In genomic region chr12:6306599-6307220, GRCh38 we compare ENCODE assay signal across 20 cellular contexts. TPM values are rescaled to one million over a fixed set of nuclear protein-coding genes. Genes with fewer than 3 reads are reported as not detected.
"Had no signal": no experiment of that assay in that cellular context is flagged by ENCODE, and none has a peak within 500 bp of the region (broad histone marks: within the 10 kb centered on the region; RNA-seq: fewer than 3 reads in every experiment).

No MANE protein-coding gene starts in this region.

- H3K4me3 Mint-ChIP-seq: activated CD4-positive, alpha-beta T cell treated with anti-CD3 and anti-CD28 coated beads for 36 hours; activated naive CD8-positive, alpha-beta T cell; activated T-helper 1 cell treated with anti-CD3 and anti-CD28 coated beads, Interleukin-12 subunit alpha, Interleukin-12 subunit beta, Interleukin-2, Interleukin-4 antibody, amounts not matched to agents 30 ng/mL and 10 ng/mL and 1 ng/mL, durations not matched to agents 14 hours and 24 hours and 36 hours; brain; mesothelial cell of epicardium; nephron; stimulated activated naive B cell treated with anti-CD40 and anti-IgM and Interleukin-4, amounts not matched to agents 10 μg/mL and 1 μg/mL and 100 μg/mL, for 72 hours; T-cell; WTC11 had no signal

- ATAC-seq: activated CD4-positive, alpha-beta T cell treated with anti-CD3 and anti-CD28 coated beads for 36 hours; left colon; SK-N-SH treated with all-trans-retinoic acid at 6 μM for 48 hours; stimulated activated naive B cell treated with anti-CD40 and anti-IgM and Interleukin-4, amounts not matched to agents 10 μg/mL and 1 μg/mL and 100 μg/mL, for 72 hours; T-cell; WTC11 had no signal

- H3K27ac Mint-ChIP-seq: activated CD4-positive, alpha-beta T cell treated with anti-CD3 and anti-CD28 coated beads for 36 hours; activated naive CD8-positive, alpha-beta T cell; activated T-helper 1 cell treated with anti-CD3 and anti-CD28 coated beads, Interleukin-12 subunit alpha, Interleukin-12 subunit beta, Interleukin-2, Interleukin-4 antibody, amounts not matched to agents 30 ng/mL and 10 ng/mL and 1 ng/mL, durations not matched to agents 14 hours and 24 hours and 36 hours; brain; mesothelial cell of epicardium; nephron; T-cell; WTC11 had no signal

- H3K27me3 ChIP-seq: colonic mucosa had no signal

- H3K36me3 Mint-ChIP-seq: activated naive CD8-positive, alpha-beta T cell; brain; mesothelial cell of epicardium; stimulated activated naive B cell treated with anti-CD40 and anti-IgM and Interleukin-4, amounts not matched to agents 10 μg/mL and 1 μg/mL and 100 μg/mL, for 72 hours; T-cell; WTC11 had no signal

- H3K9me3 ChIP-seq: colonic mucosa, esophagus muscularis mucosa, heart right ventricle, lower lobe of right lung, thoracic aorta had no signal

- H3K4me1 Mint-ChIP-seq: activated CD4-positive, alpha-beta T cell treated with anti-CD3 and anti-CD28 coated beads for 36 hours; T-cell had no signal

- DNase-seq: activated CD4-positive, alpha-beta T cell treated with anti-CD3 and anti-CD28 coated beads for 36 hours; activated CD4-positive, alpha-beta T cell treated with anti-CD3 and anti-CD28 coated beads, Interleukin-2, amount 50 U/mL, for 48 hours; activated T-cell treated with anti-CD3 and anti-CD28 coated beads for 4 hours; central memory CD4-positive, alpha-beta T cell; colonic mucosa; heart right ventricle; left colon; stimulated activated CD4-positive, alpha-beta T cell treated with anti-CD3 and anti-CD28 coated beads, Interleukin-2, amount 100 ng/mL, for 48 hours; stimulated activated naive B cell treated with anti-CD40 and anti-IgM and Interleukin-4, amounts not matched to agents 10 μg/mL and 1 μg/mL and 100 μg/mL, for 72 hours; T-cell had no signal

- H3K9me3 Mint-ChIP-seq: activated T-helper 1 cell treated with anti-CD3 and anti-CD28 coated beads, Interleukin-12 subunit alpha, Interleukin-12 subunit beta, Interleukin-2, Interleukin-4 antibody, amounts not matched to agents 30 ng/mL and 10 ng/mL and 1 ng/mL, durations not matched to agents 14 hours and 24 hours and 36 hours; mesothelial cell of epicardium; nephron; stimulated activated naive B cell treated with anti-CD40 and anti-IgM and Interleukin-4, amounts not matched to agents 10 μg/mL and 1 μg/mL and 100 μg/mL, for 72 hours; T-cell had no signal

- H3K4me3 ChIP-seq: colonic mucosa, esophagus muscularis mucosa, heart right ventricle, lower lobe of right lung, thoracic aorta had no signal

- H3K36me3 ChIP-seq: colonic mucosa, esophagus muscularis mucosa, heart right ventricle, lower lobe of right lung, thoracic aorta had no signal

RNA-seq across cellular contexts. Expression of gene PLEKHG6, which starts 3.8 kb away (rescaled TPM):
- total RNA-seq: activated CD4-positive, alpha-beta T cell treated with anti-CD3 and anti-CD28 coated beads for 36 hours; activated T-helper 1 cell treated with anti-CD3 and anti-CD28 coated beads, Interleukin-12 subunit alpha, Interleukin-12 subunit beta, Interleukin-2, Interleukin-4 antibody, amounts not matched to agents 30 ng/mL and 10 ng/mL and 1 ng/mL, durations not matched to agents 14 hours and 24 hours and 36 hours had no signal
